11 cellular contexts compared by ENCODE assay signal in the genomic region with DNA sequence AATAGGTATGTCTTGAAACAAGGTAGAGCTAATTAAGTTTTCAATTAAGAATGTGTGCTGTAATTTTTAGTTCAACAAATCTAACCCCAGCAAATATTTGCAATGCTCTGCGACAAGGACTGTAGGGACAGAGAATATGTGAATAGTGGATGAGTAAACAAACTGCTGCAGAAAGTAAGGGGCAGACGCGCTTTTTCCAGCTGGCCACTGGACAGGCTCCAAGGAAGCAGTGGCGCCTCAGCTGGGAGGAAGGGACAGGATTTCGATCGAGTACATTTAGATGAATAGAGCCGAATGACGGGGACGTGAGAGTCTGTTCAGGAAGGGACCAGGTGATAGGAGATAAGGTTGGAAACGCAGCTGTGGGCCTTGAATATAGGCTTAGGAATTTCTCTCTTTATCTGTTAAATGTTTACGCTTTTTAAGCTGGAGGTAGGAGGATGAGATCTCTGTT.
DNase-seq lines count a peak whose midpoint lies in the region; ATAC-seq and TF ChIP-seq lines count a peak whose summit lies in the region.
"Had no signal": no experiment of that assay in that cellular context is flagged by ENCODE, and none has a peak within 500 bp of the region (broad histone marks: within the 10 kb centered on the region; RNA-seq: fewer than 3 reads in every experiment).

No MANE protein-coding gene starts in this region.

- DNase-seq in activated CD4-positive, alpha-beta memory T cell treated with anti-CD3 and anti-CD28 coated beads for 36 hours, result no peak
- DNase-seq in activated CD4-positive, alpha-beta memory T cell treated with anti-CD3 and anti-CD28 coated beads, Interleukin-2, amount 10 ng/mL, durations not matched to agents 7 days and 5 days, result no peak
- DNase-seq in NCI-H2196 (lab: John Stamatoyannopoulos, UW; ENCODE audit: unreplicated experiment), result peak; percentile 41
- DNase-seq in endodermal cell, result no peak
- no peak for DNase-seq in progenitor cell of endocrine pancreas (ENCODE audit: low spot score, unreplicated experiment)
- no peak for DNase-seq in HK-2 (ENCODE audit: unreplicated experiment)
- no peak for DNase-seq in pons (ENCODE audit: low spot score)
- DNase-seq: activated T-cell treated with anti-CD3 and anti-CD28 coated beads, Interleukin-2, amount 50 U/mL, for 4 hours; heart left ventricle had no signal

- no peak overlapping the region for H3K4me3 ChIP-seq in endodermal cell (ENCODE audit: low read length)
- H3K4me3 ChIP-seq: coronary artery, heart left ventricle had no signal

- no peaks in the 10 kb centered on the region for H3K27me3 Mint-ChIP-seq in activated CD4-positive, alpha-beta memory T cell treated with anti-CD3 and anti-CD28 coated beads for 36 hours
- H3K27me3 Mint-ChIP-seq in activated CD4-positive, alpha-beta memory T cell treated with anti-CD3 and anti-CD28 coated beads, Interleukin-2, amount 10 ng/mL, durations not matched to agents 7 days and 5 days, result no peaks in the 10 kb centered on the region
- H3K27me3 Mint-ChIP-seq in endodermal cell (ENCODE audit: insufficient read depth) (no peaks in the 10 kb centered on the region), progenitor cell of endocrine pancreas (no peaks in the 10 kb centered on the region)

- peaks cover 52% of the 10 kb centered on the region for H3K36me3 Mint-ChIP-seq in activated CD4-positive, alpha-beta memory T cell treated with anti-CD3 and anti-CD28 coated beads for 36 hours
- peaks cover 69% of the 10 kb centered on the region for H3K36me3 Mint-ChIP-seq in activated CD4-positive, alpha-beta memory T cell treated with anti-CD3 and anti-CD28 coated beads, Interleukin-2, amount 10 ng/mL, durations not matched to agents 7 days and 5 days (ENCODE audit: low read depth)
- H3K36me3 Mint-ChIP-seq in endodermal cell (ENCODE audit: low read depth), result peaks cover 49% of the 10 kb centered on the region
- peaks cover 14% of the 10 kb centered on the region for H3K36me3 Mint-ChIP-seq in progenitor cell of endocrine pancreas (ENCODE audit: insufficient read depth)

- no peak overlapping the region for H3K27ac ChIP-seq in endodermal cell (ENCODE audit: low read depth, low read length)
- H3K27ac ChIP-seq: coronary artery had no signal

- no peaks in the 10 kb centered on the region for H3K27me3 ChIP-seq in endodermal cell (ENCODE audit: control insufficient read depth, insufficient read depth, low read length, poor library complexity, severe bottlenecking)
- H3K27me3 ChIP-seq: heart left ventricle had no signal

- peaks cover 57% of the 10 kb centered on the region for H3K36me3 ChIP-seq in endodermal cell (ENCODE audit: control insufficient read depth, insufficient read depth, low read length)

- no peaks in the 10 kb centered on the region for H3K9me3 ChIP-seq in endodermal cell (ENCODE audit: control insufficient read depth, low read length)
- H3K9me3 ChIP-seq: heart left ventricle had no signal

- ATAC-seq in GM19328 (IDR thresholded peaks at IDR 0.05; ENCODE audit: unreplicated experiment), result no peak
- ATAC-seq: activated T-cell treated with anti-CD3 and anti-CD28 coated beads, Interleukin-2, amount 50 U/mL, for 4 hours had no signal

- H3K27ac Mint-ChIP-seq in activated CD4-positive, alpha-beta memory T cell treated with anti-CD3 and anti-CD28 coated beads for 36 hours, result peak overlapping the region; percentile 6
- H3K27ac Mint-ChIP-seq in activated CD4-positive, alpha-beta memory T cell treated with anti-CD3 and anti-CD28 coated beads, Interleukin-2, amount 10 ng/mL, durations not matched to agents 7 days and 5 days, result no peak overlapping the region
- H3K27ac Mint-ChIP-seq in endodermal cell (peak overlapping the region; percentile 52), progenitor cell of endocrine pancreas (peak overlapping the region; percentile 13)

- no peaks in the 10 kb centered on the region for H3K9me3 Mint-ChIP-seq in activated CD4-positive, alpha-beta memory T cell treated with anti-CD3 and anti-CD28 coated beads for 36 hours
- H3K9me3 Mint-ChIP-seq in activated CD4-positive, alpha-beta memory T cell treated with anti-CD3 and anti-CD28 coated beads, Interleukin-2, amount 10 ng/mL, durations not matched to agents 7 days and 5 days, result no peaks in the 10 kb centered on the region
- H3K9me3 Mint-ChIP-seq in endodermal cell (no peaks in the 10 kb centered on the region), progenitor cell of endocrine pancreas (ENCODE audit: low read depth) (no peaks in the 10 kb centered on the region)
- H3K9me3 Mint-ChIP-seq: activated T-cell treated with anti-CD3 and anti-CD28 coated beads, Interleukin-2, amount 50 U/mL, for 4 hours had no signal

- peaks cover 29% of the 10 kb centered on the region for H3K4me1 Mint-ChIP-seq in activated CD4-positive, alpha-beta memory T cell treated with anti-CD3 and anti-CD28 coated beads for 36 hours (ENCODE audit: low read depth)
- peaks cover 7% of the 10 kb centered on the region for H3K4me1 Mint-ChIP-seq in activated CD4-positive, alpha-beta memory T cell treated with anti-CD3 and anti-CD28 coated beads, Interleukin-2, amount 10 ng/mL, durations not matched to agents 7 days and 5 days
- H3K4me1 Mint-ChIP-seq in endodermal cell (peaks cover 25% of the 10 kb centered on the region), progenitor cell of endocrine pancreas (ENCODE audit: low read depth) (peaks cover 13% of the 10 kb centered on the region)

- POLR2A ChIA-PET in activated CD4-positive, alpha-beta memory T cell treated with anti-CD3 and anti-CD28 coated beads for 36 hours (lab: Charles Lee), result interaction anchor here (1.1 kb wide), 1 partner anchor 136 kb away, joined by 3 read pairs; no protein-coding TSS in a partner anchor
- POLR2A ChIA-PET in activated CD4-positive, alpha-beta memory T cell treated with anti-CD3 and anti-CD28 coated beads, Interleukin-2, amount 10 ng/mL, durations not matched to agents 7 days and 5 days (lab: Charles Lee), result interaction anchor here (1.0 to 1.5 kb wide), 3 partner anchors 9 to 138 kb away, joined by 3 to 7 read pairs (median 4); no protein-coding TSS in a partner anchor

- no peak overlapping the region for H3K4me3 Mint-ChIP-seq in activated CD4-positive, alpha-beta memory T cell treated with anti-CD3 and anti-CD28 coated beads for 36 hours
- no peak overlapping the region for H3K4me3 Mint-ChIP-seq in activated CD4-positive, alpha-beta memory T cell treated with anti-CD3 and anti-CD28 coated beads, Interleukin-2, amount 10 ng/mL, durations not matched to agents 7 days and 5 days
- no peak overlapping the region for H3K4me3 Mint-ChIP-seq in endodermal cell
- no peak overlapping the region for H3K4me3 Mint-ChIP-seq in progenitor cell of endocrine pancreas (ENCODE audit: low read depth)
- H3K4me3 Mint-ChIP-seq: activated T-cell treated with anti-CD3 and anti-CD28 coated beads, Interleukin-2, amount 50 U/mL, for 4 hours had no signal

- no peak overlapping the region for H3K9ac ChIP-seq in endodermal cell (ENCODE audit: extremely low read depth, low read length, poor library complexity, severe bottlenecking)

- H3K4me1 ChIP-seq in endodermal cell (ENCODE audit: control insufficient read depth, insufficient read depth, low read length), result no peaks in the 10 kb centered on the region

- CTCF ChIA-PET in activated CD4-positive, alpha-beta memory T cell treated with anti-CD3 and anti-CD28 coated beads for 36 hours (lab: Charles Lee), result interaction anchor here (0.7 kb wide), 1 partner anchor 138 kb away, joined by 3 read pairs; no protein-coding TSS in a partner anchor
- CTCF ChIA-PET in activated CD4-positive, alpha-beta memory T cell treated with anti-CD3 and anti-CD28 coated beads, Interleukin-2, amount 10 ng/mL, durations not matched to agents 7 days and 5 days (lab: Charles Lee), result interaction anchor here (0.6 to 1.0 kb wide), 2 partner anchors 253 to 720 kb away, joined by 3 to 4 read pairs; no protein-coding TSS in a partner anchor

- TF ChIP-seq CTCF in endodermal cell (conservative IDR thresholded peaks at IDR 0.05) (no peak), progenitor cell of endocrine pancreas (IDR thresholded peaks at IDR 0.05; ENCODE audit: unreplicated experiment) (no peak)

- WGBS in endodermal cell (ENCODE audit: insufficient coverage in 1 of 2, insufficient read length in 1 of 2), 2 experiments, result 75 to 83% methylated on average over 4 to 11 of the region's 11 CpGs

- intact Hi-C loops in activated CD4-positive, alpha-beta memory T cell treated with anti-CD3 and anti-CD28 coated beads for 36 hours (cut with micrococcal nuclease), result no loop called here
